25 cellular contexts compared by ENCODE assay signal in the genomic region with DNA sequence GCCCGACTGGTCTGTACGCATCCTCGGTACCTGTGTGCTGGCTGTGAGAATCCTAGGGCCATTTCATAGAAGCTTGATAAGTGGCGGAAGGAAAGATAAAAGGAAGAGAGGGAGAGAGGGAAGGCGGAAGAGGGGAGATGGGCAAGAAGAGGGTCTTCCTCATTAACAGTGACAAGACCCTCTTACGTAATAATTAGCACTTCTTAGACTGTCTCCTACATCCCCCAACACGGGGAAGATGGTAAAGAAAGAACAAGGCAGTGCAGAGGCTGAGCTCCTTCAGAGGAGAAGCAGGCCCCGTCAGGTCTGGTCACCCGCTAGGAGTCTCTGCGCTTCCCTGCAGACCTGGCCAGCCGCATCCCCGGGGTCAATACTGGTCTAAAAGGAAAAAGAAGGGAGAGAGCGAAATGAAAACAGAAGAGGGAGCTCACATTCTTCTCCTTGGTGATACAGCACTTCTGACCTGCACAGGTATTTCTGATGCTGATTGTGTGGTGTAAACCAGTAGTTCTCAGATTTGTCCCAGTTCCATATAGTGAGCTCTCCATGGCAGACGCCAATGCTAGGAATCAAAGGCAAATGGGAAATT. TPM values are rescaled to one million over a fixed set of nuclear protein-coding genes. Genes with fewer than 3 reads are reported as not detected.
"Had no signal": no experiment of that assay in that cellular context is flagged by ENCODE, and none has a peak within 500 bp of the region (broad histone marks: within the 10 kb centered on the region; RNA-seq: fewer than 3 reads in every experiment).

No MANE protein-coding gene starts in this region.

- H3K27me3 Mint-ChIP-seq: activated T-helper 17 cell treated with anti-CD3 and anti-CD28 coated beads, Interleukin-2, amount 50 U/mL, for 72 hours had no signal

- H3K36me3 Mint-ChIP-seq: mesothelial cell of epicardium; natural killer cell treated with Interleukin-12 subunit alpha and Interleukin-12 subunit beta and Interleukin-15 and Interleukin-18, amount 100 ng/mL, for 72 hours; stimulated activated effector memory CD8-positive, alpha-beta T cell treated with anti-CD3 and anti-CD28 coated beads, Interleukin-12 subunit alpha, Interleukin-12 subunit beta, amount 100 ng/mL, for 72 hours; type B pancreatic cell had no signal

- H3K27ac Mint-ChIP-seq: activated CD4-positive, alpha-beta T cell treated with anti-CD3 and anti-CD28 coated beads, Interleukin-2, amount 10 ng/mL, durations not matched to agents 24 days and 14 days; activated CD8-positive, alpha-beta T cell treated with anti-CD3 and anti-CD28 coated beads for 36 hours; activated naive CD4-positive, alpha-beta T cell treated with anti-CD3 and anti-CD28 coated beads for 36 hours; activated T-helper 17 cell treated with anti-CD3 and anti-CD28 coated beads, Interleukin-2, amount 50 U/mL, for 72 hours; mesothelial cell of epicardium; natural killer cell treated with Interleukin-12 subunit alpha and Interleukin-12 subunit beta and Interleukin-15 and Interleukin-18, amount 100 ng/mL, for 72 hours; stimulated activated effector memory CD8-positive, alpha-beta T cell treated with anti-CD3 and anti-CD28 coated beads, Interleukin-12 subunit alpha, Interleukin-12 subunit beta, amount 100 ng/mL, for 72 hours; type B pancreatic cell had no signal

- H3K27me3 ChIP-seq: body of pancreas, left lung, sigmoid colon, testis had no signal

- H3K9me3 ChIP-seq: body of pancreas, left lung, sigmoid colon, testis had no signal

- H3K27ac ChIP-seq: body of pancreas, epithelial cell of prostate, foreskin keratinocyte, left lung, sigmoid colon, testis had no signal

- ATAC-seq: activated CD8-positive, alpha-beta T cell treated with anti-CD3 and anti-CD28 coated beads for 36 hours; activated T-helper 17 cell treated with anti-CD3 and anti-CD28 coated beads, Interleukin-2, amount 50 U/mL, for 72 hours; body of pancreas; foreskin keratinocyte; left lung; natural killer cell treated with Interleukin-12 subunit alpha and Interleukin-12 subunit beta and Interleukin-15 and Interleukin-18, amount 100 ng/mL, for 72 hours; stimulated activated effector memory CD8-positive, alpha-beta T cell treated with anti-CD3 and anti-CD28 coated beads, Interleukin-12 subunit alpha, Interleukin-12 subunit beta, amount 100 ng/mL, for 72 hours had no signal

- H3K4me3 Mint-ChIP-seq: activated CD4-positive, alpha-beta T cell treated with anti-CD3 and anti-CD28 coated beads, Interleukin-2, amount 10 ng/mL, durations not matched to agents 24 days and 14 days; activated CD8-positive, alpha-beta T cell treated with anti-CD3 and anti-CD28 coated beads for 36 hours; activated naive CD4-positive, alpha-beta T cell treated with anti-CD3 and anti-CD28 coated beads for 36 hours; activated T-helper 17 cell treated with anti-CD3 and anti-CD28 coated beads, Interleukin-2, amount 50 U/mL, for 72 hours; mesothelial cell of epicardium; natural killer cell treated with Interleukin-12 subunit alpha and Interleukin-12 subunit beta and Interleukin-15 and Interleukin-18, amount 100 ng/mL, for 72 hours; stimulated activated effector memory CD8-positive, alpha-beta T cell treated with anti-CD3 and anti-CD28 coated beads, Interleukin-12 subunit alpha, Interleukin-12 subunit beta, amount 100 ng/mL, for 72 hours; type B pancreatic cell had no signal

- H3K36me3 ChIP-seq: left lung, sigmoid colon had no signal

- DNase-seq: activated CD4-positive, alpha-beta T cell treated with anti-CD3 and anti-CD28 coated beads, Interleukin-2, amount 10 ng/mL, durations not matched to agents 24 days and 14 days; activated CD8-positive, alpha-beta T cell treated with anti-CD3 and anti-CD28 coated beads for 36 hours; activated naive CD4-positive, alpha-beta T cell treated with anti-CD3 and anti-CD28 coated beads for 36 hours; activated T-cell treated with anti-CD3 and anti-CD28 coated beads, Interleukin-2, amount 50 U/mL, for 1 hour; body of pancreas; caudate nucleus; foreskin keratinocyte; glutamatergic neuron; hippocampal formation; islet precursor cell; left lung; posterior cingulate gyrus; sigmoid colon; stimulated activated CD4-positive, alpha-beta T cell treated with anti-CD3 and anti-CD28 coated beads, Interleukin-4, amount 100 ng/mL, for 24 hours; testis had no signal

- H3K4me3 ChIP-seq: body of pancreas, left lung, sigmoid colon, testis had no signal

- H3K4me1 ChIP-seq: body of pancreas, foreskin keratinocyte, left lung, sigmoid colon, testis had no signal

- H3K9me3 Mint-ChIP-seq: activated CD4-positive, alpha-beta T cell treated with anti-CD3 and anti-CD28 coated beads, Interleukin-2, amount 10 ng/mL, durations not matched to agents 24 days and 14 days; activated CD8-positive, alpha-beta T cell treated with anti-CD3 and anti-CD28 coated beads for 36 hours; activated naive CD4-positive, alpha-beta T cell treated with anti-CD3 and anti-CD28 coated beads for 36 hours; activated T-helper 17 cell treated with anti-CD3 and anti-CD28 coated beads, Interleukin-2, amount 50 U/mL, for 72 hours; natural killer cell treated with Interleukin-12 subunit alpha and Interleukin-12 subunit beta and Interleukin-15 and Interleukin-18, amount 100 ng/mL, for 72 hours; stimulated activated effector memory CD8-positive, alpha-beta T cell treated with anti-CD3 and anti-CD28 coated beads, Interleukin-12 subunit alpha, Interleukin-12 subunit beta, amount 100 ng/mL, for 72 hours had no signal

- H3K4me1 Mint-ChIP-seq: activated CD4-positive, alpha-beta T cell treated with anti-CD3 and anti-CD28 coated beads, Interleukin-2, amount 10 ng/mL, durations not matched to agents 24 days and 14 days; activated T-helper 17 cell treated with anti-CD3 and anti-CD28 coated beads, Interleukin-2, amount 50 U/mL, for 72 hours; mesothelial cell of epicardium; stimulated activated effector memory CD8-positive, alpha-beta T cell treated with anti-CD3 and anti-CD28 coated beads, Interleukin-12 subunit alpha, Interleukin-12 subunit beta, amount 100 ng/mL, for 72 hours had no signal

RNA-seq across cellular contexts. Expression of a gene that starts 19.0 kb away (rescaled TPM):
- total RNA-seq: activated CD4-positive, alpha-beta T cell treated with anti-CD3 and anti-CD28 coated beads, Interleukin-2, amount 10 ng/mL, durations not matched to agents 24 days and 14 days; activated CD8-positive, alpha-beta T cell treated with anti-CD3 and anti-CD28 coated beads for 36 hours; activated naive CD4-positive, alpha-beta T cell treated with anti-CD3 and anti-CD28 coated beads for 36 hours; activated T-helper 17 cell treated with anti-CD3 and anti-CD28 coated beads, Interleukin-2, amount 50 U/mL, for 72 hours; body of pancreas; dermis microvascular lymphatic vessel endothelial cell; fibroblast of lung; foreskin keratinocyte; left lung; lung microvascular endothelial cell; mesothelial cell of epicardium; natural killer cell treated with Interleukin-12 subunit alpha and Interleukin-12 subunit beta and Interleukin-15 and Interleukin-18, amount 100 ng/mL, for 72 hours; renal cortical epithelial cell; sigmoid colon; testis had no signal
- polyA plus RNA-seq: fibroblast of lung, foreskin keratinocyte, sigmoid colon had no signal

RNA-seq across cellular contexts. Expression of a gene that starts 27.3 kb away (rescaled TPM):
- total RNA-seq: activated CD4-positive, alpha-beta T cell treated with anti-CD3 and anti-CD28 coated beads, Interleukin-2, amount 10 ng/mL, durations not matched to agents 24 days and 14 days; activated CD8-positive, alpha-beta T cell treated with anti-CD3 and anti-CD28 coated beads for 36 hours; activated naive CD4-positive, alpha-beta T cell treated with anti-CD3 and anti-CD28 coated beads for 36 hours; activated T-helper 17 cell treated with anti-CD3 and anti-CD28 coated beads, Interleukin-2, amount 50 U/mL, for 72 hours; natural killer cell treated with Interleukin-12 subunit alpha and Interleukin-12 subunit beta and Interleukin-15 and Interleukin-18, amount 100 ng/mL, for 72 hours had no signal
